In the genomic region with DNA sequence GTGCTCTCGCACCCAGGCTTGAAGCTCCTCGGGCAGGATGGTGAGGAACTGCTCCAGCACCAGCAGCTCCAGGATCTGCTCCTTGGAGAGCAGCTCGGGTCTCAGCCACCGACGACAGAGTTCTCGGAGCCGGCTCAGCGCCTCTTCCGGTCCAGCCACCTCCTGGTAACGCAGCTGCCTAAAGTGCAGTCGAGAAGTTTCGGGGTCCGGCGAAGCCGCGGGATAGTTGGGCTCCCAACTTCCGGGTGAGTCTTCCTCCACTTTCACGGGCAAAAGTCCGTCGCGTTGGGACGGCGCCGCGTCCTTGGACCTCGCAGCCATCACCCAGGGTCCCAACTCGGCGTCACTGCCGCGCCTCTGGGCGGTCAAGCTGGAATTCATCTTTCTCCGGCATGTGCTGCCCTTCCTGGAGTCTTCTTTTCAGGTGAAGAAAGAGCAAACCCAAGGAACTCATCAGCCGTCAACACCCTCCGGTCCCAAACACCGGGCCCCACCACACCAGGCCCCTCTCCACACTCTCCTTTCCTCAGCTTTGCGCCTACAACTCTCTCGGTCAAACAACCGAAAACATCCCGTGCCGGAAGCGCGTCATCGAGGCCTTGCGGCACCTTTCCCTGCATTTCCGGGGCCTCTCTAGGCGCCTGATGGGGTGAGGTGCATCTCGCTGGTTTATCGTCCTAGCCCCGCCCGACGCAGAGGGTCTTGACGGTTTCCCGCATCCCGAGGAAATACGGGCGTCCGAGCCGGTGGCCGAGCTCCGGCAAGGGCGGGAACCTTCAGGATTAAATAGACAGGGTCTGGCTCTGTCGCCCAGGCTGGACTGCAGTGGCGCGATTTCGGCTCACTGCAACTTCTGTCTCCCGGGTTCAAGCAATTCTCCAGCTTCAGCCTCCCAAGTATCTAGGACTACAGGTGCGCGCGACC, we compare ENCODE assay signal across 1 cellular context.
TF ChIP-seq lines count a peak whose summit lies in the region.

A gene (minus strand): TSS at position 569 of the 924 bp plus-strand sequence. CDS start 188 bp downstream, at position 381.

TF ChIP-seq in K562, 482 proteins besides CTCF, POLR2A, EP300 and RAD21 (continued from another document and continues in another):
- TF ChIP-seq FOXA3 (CRISPR knock-in tag; conservative IDR thresholded peaks at IDR 0.05 in 1 of 2, IDR thresholded peaks at IDR 0.05 in 1 of 2) (no peak), ZNF583 (CRISPR knock-in tag; IDR thresholded peaks at IDR 0.05) (no peak), GATAD2B (IDR thresholded peaks at IDR 0.05; ENCODE audit: borderline replicate concordance) (no peak), HLTF (IDR thresholded peaks at IDR 0.05) (peak; percentile 65; the same call in 1 of the 2 replicates), CCNT2 (IDR thresholded peaks at IDR 0.05; ENCODE audit: borderline replicate concordance, extremely low read depth, insufficient read length, low read depth, low read length) (peak; percentile 23), CHCHD3 (CRISPR knock-in tag; IDR thresholded peaks at IDR 0.05) (no peak), NELFE (IDR thresholded peaks at IDR 0.05; ENCODE audit: insufficient read depth, insufficient read length) (no peak), NCOR1 (IDR thresholded peaks at IDR 0.05) (peak; percentile 13; the same call in 1 of the 2 replicates), NR2C1 (IDR thresholded peaks at IDR 0.05) (peak; percentile 81), NR2C1 (tag; IDR thresholded peaks at IDR 0.05) (peak; percentile 75), NFRKB (IDR thresholded peaks at IDR 0.05; ENCODE audit: low read depth) (peak; percentile 67; the same call in 1 of the 2 replicates), ZNF316 (IDR thresholded peaks at IDR 0.05) (peak; percentile 20; the same call in 1 of the 2 replicates), THRAP3 (IDR thresholded peaks at IDR 0.05; ENCODE audit: borderline replicate concordance) (no peak), ESRRA (IDR thresholded peaks at IDR 0.05; ENCODE audit: borderline replicate concordance, low read depth) (peak; percentile 82; the same call in 1 of the 2 replicates), ZC3H4 (CRISPR knock-in tag; IDR thresholded peaks at IDR 0.05; ENCODE audit: borderline replicate concordance) (peak; percentile 41; the same call in 1 of the 2 replicates), ZNF507 (tag; conservative IDR thresholded peaks at IDR 0.05) (no peak), MAFF (IDR thresholded peaks at IDR 0.05; ENCODE audit: low read length) (no peak), FOXA1 (IDR thresholded peaks at IDR 0.05; ENCODE audit: borderline replicate concordance) (no peak), BRF1 (IDR thresholded peaks at IDR 0.05; ENCODE audit: borderline replicate concordance, extremely low read depth, insufficient read length) (no peak), MIER1 (IDR thresholded peaks at IDR 0.05; ENCODE audit: low read depth) (no peak), ZNF695 (CRISPR knock-in tag; IDR thresholded peaks at IDR 0.05) (0 out of 2 replicates have a peak, but pooled peaks have one; percentile 5), ZNF175 (CRISPR knock-in tag; IDR thresholded peaks at IDR 0.05; ENCODE audit: low read depth) (no peak), SRSF3 (IDR thresholded peaks at IDR 0.05; ENCODE audit: insufficient read depth, low read length) (no peak), RUNX1 (IDR thresholded peaks at IDR 0.05; ENCODE audit: low read depth) (0 out of 2 replicates have a peak, but pooled peaks have one; percentile 20), TAF15 (IDR thresholded peaks at IDR 0.05; ENCODE audit: low read depth, low read length) (no peak), ZNF253 (CRISPR knock-in tag; conservative IDR thresholded peaks at IDR 0.05) (no peak), SAFB2 (IDR thresholded peaks at IDR 0.05; ENCODE audit: borderline replicate concordance, low read depth, low read length, severe bottlenecking) (no peak), ZNF830 (CRISPR knock-in tag; IDR thresholded peaks at IDR 0.05) (no peak), SIRT6 (IDR thresholded peaks at IDR 0.05; ENCODE audit: low read depth, low read length) (no peak), DACH1 (IDR thresholded peaks at IDR 0.05; ENCODE audit: partially characterized antibody) (no peak), TCF7L2 (IDR thresholded peaks at IDR 0.05; ENCODE audit: low read depth, low read length) (no peak), ZNF124 (CRISPR knock-in tag; IDR thresholded peaks at IDR 0.05) (no peak), PHF20 (IDR thresholded peaks at IDR 0.05; ENCODE audit: partially characterized antibody) (peak; percentile 90), PHF21A (IDR thresholded peaks at IDR 0.05; ENCODE audit: borderline replicate concordance, low read depth) (no peak)
- TF ChIP-seq, protein P1, sequence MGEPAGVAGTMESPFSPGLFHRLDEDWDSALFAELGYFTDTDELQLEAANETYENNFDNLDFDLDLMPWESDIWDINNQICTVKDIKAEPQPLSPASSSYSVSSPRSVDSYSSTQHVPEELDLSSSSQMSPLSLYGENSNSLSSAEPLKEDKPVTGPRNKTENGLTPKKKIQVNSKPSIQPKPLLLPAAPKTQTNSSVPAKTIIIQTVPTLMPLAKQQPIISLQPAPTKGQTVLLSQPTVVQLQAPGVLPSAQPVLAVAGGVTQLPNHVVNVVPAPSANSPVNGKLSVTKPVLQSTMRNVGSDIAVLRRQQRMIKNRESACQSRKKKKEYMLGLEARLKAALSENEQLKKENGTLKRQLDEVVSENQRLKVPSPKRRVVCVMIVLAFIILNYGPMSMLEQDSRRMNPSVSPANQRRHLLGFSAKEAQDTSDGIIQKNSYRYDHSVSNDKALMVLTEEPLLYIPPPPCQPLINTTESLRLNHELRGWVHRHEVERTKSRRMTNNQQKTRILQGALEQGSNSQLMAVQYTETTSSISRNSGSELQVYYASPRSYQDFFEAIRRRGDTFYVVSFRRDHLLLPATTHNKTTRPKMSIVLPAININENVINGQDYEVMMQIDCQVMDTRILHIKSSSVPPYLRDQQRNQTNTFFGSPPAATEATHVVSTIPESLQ (CRISPR knock-in tag; IDR thresholded peaks at IDR 0.05), result no peak
- TF ChIP-seq, protein P2, sequence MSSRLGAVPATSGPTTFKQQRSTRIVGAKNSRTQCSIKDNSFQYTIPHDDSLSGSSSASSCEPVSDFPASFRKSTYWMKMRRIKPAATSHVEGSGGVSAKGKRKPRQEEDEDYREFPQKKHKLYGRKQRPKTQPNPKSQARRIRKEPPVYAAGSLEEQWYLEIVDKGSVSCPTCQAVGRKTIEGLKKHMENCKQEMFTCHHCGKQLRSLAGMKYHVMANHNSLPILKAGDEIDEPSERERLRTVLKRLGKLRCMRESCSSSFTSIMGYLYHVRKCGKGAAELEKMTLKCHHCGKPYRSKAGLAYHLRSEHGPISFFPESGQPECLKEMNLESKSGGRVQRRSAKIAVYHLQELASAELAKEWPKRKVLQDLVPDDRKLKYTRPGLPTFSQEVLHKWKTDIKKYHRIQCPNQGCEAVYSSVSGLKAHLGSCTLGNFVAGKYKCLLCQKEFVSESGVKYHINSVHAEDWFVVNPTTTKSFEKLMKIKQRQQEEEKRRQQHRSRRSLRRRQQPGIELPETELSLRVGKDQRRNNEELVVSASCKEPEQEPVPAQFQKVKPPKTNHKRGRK (tag; IDR thresholded peaks at IDR 0.05), result no peak
- TF ChIP-seq, protein P3, sequence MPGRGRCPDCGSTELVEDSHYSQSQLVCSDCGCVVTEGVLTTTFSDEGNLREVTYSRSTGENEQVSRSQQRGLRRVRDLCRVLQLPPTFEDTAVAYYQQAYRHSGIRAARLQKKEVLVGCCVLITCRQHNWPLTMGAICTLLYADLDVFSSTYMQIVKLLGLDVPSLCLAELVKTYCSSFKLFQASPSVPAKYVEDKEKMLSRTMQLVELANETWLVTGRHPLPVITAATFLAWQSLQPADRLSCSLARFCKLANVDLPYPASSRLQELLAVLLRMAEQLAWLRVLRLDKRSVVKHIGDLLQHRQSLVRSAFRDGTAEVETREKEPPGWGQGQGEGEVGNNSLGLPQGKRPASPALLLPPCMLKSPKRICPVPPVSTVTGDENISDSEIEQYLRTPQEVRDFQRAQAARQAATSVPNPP (IDR thresholded peaks at IDR 0.05; ENCODE audit: borderline replicate concordance, insufficient read depth, insufficient read length), result no peak
- TF ChIP-seq, protein P4, sequence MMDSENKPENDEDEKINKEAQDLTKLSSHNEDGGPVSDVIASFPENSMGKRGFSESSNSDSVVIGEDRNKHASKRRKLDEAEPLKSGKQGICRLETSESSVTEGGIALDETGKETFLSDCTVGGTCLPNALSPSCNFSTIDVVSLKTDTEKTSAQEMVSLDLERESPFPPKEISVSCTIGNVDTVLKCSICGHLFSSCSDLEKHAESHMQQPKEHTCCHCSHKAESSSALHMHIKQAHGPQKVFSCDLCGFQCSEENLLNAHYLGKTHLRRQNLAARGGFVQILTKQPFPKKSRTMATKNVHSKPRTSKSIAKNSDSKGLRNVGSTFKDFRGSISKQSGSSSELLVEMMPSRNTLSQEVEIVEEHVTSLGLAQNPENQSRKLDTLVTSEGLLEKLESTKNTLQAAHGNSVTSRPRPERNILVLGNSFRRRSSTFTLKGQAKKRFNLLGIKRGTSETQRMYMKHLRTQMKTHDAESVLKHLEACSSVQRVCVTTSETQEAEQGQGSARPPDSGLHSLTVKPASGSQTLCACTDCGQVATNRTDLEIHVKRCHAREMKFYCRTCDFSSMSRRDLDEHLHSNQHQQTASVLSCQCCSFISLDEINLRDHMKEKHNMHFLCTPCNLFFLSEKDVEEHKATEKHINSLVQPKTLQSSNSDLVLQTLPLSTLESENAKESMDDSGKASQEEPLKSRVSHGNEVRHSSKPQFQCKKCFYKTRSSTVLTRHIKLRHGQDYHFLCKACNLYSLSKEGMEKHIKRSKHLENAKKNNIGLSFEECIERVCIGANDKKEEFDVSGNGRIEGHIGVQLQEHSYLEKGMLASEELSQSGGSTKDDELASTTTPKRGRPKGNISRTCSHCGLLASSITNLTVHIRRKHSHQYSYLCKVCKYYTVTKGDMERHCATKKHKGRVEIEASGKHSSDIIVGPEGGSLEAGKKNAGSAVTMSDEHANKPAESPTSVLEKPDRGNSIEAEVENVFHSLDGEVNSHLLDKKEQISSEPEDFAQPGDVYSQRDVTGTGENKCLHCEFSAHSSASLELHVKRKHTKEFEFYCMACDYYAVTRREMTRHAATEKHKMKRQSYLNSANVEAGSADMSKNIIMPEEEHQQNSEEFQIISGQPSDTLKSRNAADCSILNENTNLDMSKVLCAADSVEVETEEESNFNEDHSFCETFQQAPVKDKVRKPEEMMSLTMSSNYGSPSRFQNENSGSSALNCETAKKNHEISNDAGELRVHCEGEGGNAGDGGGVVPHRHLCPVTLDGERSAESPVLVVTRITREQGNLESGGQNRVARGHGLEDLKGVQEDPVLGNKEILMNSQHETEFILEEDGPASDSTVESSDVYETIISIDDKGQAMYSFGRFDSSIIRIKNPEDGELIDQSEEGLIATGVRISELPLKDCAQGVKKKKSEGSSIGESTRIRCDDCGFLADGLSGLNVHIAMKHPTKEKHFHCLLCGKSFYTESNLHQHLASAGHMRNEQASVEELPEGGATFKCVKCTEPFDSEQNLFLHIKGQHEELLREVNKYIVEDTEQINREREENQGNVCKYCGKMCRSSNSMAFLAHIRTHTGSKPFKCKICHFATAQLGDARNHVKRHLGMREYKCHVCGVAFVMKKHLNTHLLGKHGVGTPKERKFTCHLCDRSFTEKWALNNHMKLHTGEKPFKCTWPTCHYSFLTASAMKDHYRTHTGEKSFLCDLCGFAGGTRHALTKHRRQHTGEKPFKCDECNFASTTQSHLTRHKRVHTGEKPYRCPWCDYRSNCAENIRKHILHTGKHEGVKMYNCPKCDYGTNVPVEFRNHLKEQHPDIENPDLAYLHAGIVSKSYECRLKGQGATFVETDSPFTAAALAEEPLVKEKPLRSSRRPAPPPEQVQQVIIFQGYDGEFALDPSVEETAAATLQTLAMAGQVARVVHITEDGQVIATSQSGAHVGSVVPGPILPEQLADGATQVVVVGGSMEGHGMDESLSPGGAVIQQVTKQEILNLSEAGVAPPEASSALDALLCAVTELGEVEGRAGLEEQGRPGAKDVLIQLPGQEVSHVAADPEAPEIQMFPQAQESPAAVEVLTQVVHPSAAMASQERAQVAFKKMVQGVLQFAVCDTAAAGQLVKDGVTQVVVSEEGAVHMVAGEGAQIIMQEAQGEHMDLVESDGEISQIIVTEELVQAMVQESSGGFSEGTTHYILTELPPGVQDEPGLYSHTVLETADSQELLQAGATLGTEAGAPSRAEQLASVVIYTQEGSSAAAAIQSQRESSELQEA (IDR thresholded peaks at IDR 0.05; ENCODE audit: low read depth), result no peak
- TF ChIP-seq, protein P5, sequence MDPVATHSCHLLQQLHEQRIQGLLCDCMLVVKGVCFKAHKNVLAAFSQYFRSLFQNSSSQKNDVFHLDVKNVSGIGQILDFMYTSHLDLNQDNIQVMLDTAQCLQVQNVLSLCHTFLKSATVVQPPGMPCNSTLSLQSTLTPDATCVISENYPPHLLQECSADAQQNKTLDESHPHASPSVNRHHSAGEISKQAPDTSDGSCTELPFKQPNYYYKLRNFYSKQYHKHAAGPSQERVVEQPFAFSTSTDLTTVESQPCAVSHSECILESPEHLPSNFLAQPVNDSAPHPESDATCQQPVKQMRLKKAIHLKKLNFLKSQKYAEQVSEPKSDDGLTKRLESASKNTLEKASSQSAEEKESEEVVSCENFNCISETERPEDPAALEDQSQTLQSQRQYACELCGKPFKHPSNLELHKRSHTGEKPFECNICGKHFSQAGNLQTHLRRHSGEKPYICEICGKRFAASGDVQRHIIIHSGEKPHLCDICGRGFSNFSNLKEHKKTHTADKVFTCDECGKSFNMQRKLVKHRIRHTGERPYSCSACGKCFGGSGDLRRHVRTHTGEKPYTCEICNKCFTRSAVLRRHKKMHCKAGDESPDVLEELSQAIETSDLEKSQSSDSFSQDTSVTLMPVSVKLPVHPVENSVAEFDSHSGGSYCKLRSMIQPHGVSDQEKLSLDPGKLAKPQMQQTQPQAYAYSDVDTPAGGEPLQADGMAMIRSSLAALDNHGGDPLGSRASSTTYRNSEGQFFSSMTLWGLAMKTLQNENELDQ (CRISPR knock-in tag; IDR thresholded peaks at IDR 0.05; ENCODE audit: borderline replicate concordance), result no peak
- TF ChIP-seq, protein P6, sequence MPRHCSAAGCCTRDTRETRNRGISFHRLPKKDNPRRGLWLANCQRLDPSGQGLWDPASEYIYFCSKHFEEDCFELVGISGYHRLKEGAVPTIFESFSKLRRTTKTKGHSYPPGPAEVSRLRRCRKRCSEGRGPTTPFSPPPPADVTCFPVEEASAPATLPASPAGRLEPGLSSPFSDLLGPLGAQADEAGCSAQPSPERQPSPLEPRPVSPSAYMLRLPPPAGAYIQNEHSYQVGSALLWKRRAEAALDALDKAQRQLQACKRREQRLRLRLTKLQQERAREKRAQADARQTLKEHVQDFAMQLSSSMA (CRISPR knock-in tag; IDR thresholded peaks at IDR 0.05), result no peak
- TF ChIP-seq, protein P7, sequence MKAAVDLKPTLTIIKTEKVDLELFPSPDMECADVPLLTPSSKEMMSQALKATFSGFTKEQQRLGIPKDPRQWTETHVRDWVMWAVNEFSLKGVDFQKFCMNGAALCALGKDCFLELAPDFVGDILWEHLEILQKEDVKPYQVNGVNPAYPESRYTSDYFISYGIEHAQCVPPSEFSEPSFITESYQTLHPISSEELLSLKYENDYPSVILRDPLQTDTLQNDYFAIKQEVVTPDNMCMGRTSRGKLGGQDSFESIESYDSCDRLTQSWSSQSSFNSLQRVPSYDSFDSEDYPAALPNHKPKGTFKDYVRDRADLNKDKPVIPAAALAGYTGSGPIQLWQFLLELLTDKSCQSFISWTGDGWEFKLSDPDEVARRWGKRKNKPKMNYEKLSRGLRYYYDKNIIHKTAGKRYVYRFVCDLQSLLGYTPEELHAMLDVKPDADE (conservative IDR thresholded peaks at IDR 0.05; ENCODE audit: control insufficient read depth, low read depth, low read length), result peak; percentile 19; the same call in 1 of the 2 replicates
